ENCODE assay signal across 25 cellular contexts in genomic region chr7:41252551-41252950, GRCh38.
"Had no signal": no experiment of that assay in that cellular context is flagged by ENCODE, and none has a peak within 500 bp of the region (broad histone marks: within the 10 kb centered on the region; RNA-seq: fewer than 3 reads in every experiment).

No MANE protein-coding gene starts in this region.

- H3K36me3 ChIP-seq: stomach, suprapubic skin, thoracic aorta, thyroid gland, tibial artery, tibial nerve, transverse colon, upper lobe of left lung, upper lobe of right lung, uterus, vagina had no signal

- H3K27me3 ChIP-seq: stomach, suprapubic skin, testis, thyroid gland, tibial artery, tibial nerve, transverse colon, upper lobe of left lung, upper lobe of right lung, uterus, vagina had no signal

- H3K27ac ChIP-seq: stomach, suprapubic skin, testis, thoracic aorta, thyroid gland, tibial artery, tibial nerve, transverse colon, upper lobe of left lung, upper lobe of right lung, uterus, vagina had no signal

- H3K9me3 ChIP-seq: stomach, suprapubic skin, testis, thoracic aorta, thyroid gland, tibial artery, tibial nerve, transverse colon, upper lobe of left lung, upper lobe of right lung, uterus, vagina had no signal

- H3K4me1 ChIP-seq: stomach, suprapubic skin, testis, thyroid gland, tibial nerve, transverse colon, upper lobe of left lung, upper lobe of right lung, uterus, vagina had no signal

- H3K4me3 ChIP-seq: stomach, suprapubic skin, testis, thoracic aorta, thyroid gland, tibial artery, tibial nerve, transverse colon, upper lobe of left lung, upper lobe of right lung, uterus, vagina had no signal

- ATAC-seq: stimulated activated effector memory CD8-positive, alpha-beta T cell treated with anti-CD3 and anti-CD28 coated beads, Interleukin-12 subunit alpha, Interleukin-12 subunit beta, amount 100 ng/mL, for 72 hours; stimulated activated memory B cell treated with anti-CD40 and anti-IgM and Interleukin-4, amounts not matched to agents 10 μg/mL and 1 μg/mL and 100 μg/mL, for 72 hours; stimulated activated naive B cell treated with anti-CD40 and anti-IgM and Interleukin-4, amounts not matched to agents 10 μg/mL and 1 μg/mL and 100 μg/mL, for 72 hours; stimulated activated naive CD8-positive, alpha-beta T cell treated with anti-CD3 and anti-CD28 coated beads, Interleukin-15, amount 100 ng/mL, for 72 hours; stimulated activated naive CD8-positive, alpha-beta T cell treated with anti-CD3 and anti-CD28 coated beads, Interleukin-15, Interleukin-2, amounts not matched to agents 100 U/mL and 50 U/mL, for 24 hours; upper lobe of right lung had no signal

- DNase-seq: stimulated activated CD4-positive, alpha-beta T cell treated with anti-CD3 and anti-CD28 coated beads, Interleukin-2, amount 100 ng/mL, for 48 hours; stimulated activated CD4-positive, alpha-beta T cell treated with anti-CD3 and anti-CD28 coated beads, Interleukin-4, amount 100 ng/mL, for 1 hour; stimulated activated CD4-positive, alpha-beta T cell treated with anti-CD3 and anti-CD28 coated beads, Interleukin-4, amount 100 ng/mL, for 24 hours; stimulated activated CD4-positive, alpha-beta T cell treated with anti-CD3 and anti-CD28 coated beads, Interleukin-4, amount 100 ng/mL, for 4 hours; stimulated activated CD8-positive, alpha-beta memory T cell treated with anti-CD3 and anti-CD28 coated beads, Interleukin-4, amount 100 ng/mL, for 48 hours; stimulated activated naive B cell treated with anti-CD40 and anti-IgM and Interleukin-4, amounts not matched to agents 10 μg/mL and 1 μg/mL and 100 μg/mL, for 72 hours; stimulated activated naive CD4-positive, alpha-beta T cell; stimulated activated naive CD4-positive, alpha-beta T cell treated with Interleukin-2 at 50 U/mL for 16 hours; stimulated activated naive CD8-positive, alpha-beta T cell treated with anti-CD3 and anti-CD28 coated beads, Interleukin-15, amount 100 ng/mL, for 72 hours; stimulated activated naive CD8-positive, alpha-beta T cell treated with anti-CD3 and anti-CD28 coated beads, Interleukin-15, Interleukin-2, amounts not matched to agents 100 U/mL and 50 U/mL, for 24 hours; stomach; substantia nigra; testis; thyroid gland; tibial artery; transverse colon; upper lobe of left lung; upper lobe of right lung; uterus had no signal
